11 cellular contexts compared by ENCODE assay signal in the genomic region with DNA sequence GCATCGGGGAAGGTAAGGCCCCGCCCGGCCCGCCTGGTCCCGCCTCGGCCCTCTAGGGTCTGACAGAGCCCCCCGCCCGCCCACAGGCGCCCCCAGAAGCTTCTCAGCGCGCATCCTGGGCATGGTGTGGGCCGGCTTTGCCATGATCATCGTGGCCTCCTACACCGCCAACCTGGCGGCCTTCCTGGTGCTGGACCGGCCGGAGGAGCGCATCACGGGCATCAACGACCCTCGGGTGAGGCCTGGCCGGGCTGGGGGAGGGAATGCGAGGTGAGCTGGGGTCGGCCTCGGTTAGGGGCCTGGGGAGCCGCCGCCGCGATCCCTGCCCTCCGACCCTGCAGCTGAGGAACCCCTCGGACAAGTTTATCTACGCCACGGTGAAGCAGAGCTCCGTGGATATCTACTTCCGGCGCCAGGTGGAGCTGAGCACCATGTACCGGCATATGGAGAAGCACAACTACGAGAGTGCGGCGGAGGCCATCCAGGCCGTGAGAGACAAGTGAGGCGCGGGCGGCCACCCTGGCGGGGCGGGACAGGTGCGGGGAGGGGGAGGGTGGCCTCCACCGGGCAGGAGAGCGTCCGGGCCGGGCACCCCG. TPM values are rescaled to one million over a fixed set of nuclear protein-coding genes. Genes with fewer than 3 reads are reported as not detected.
DNase-seq lines count a peak whose midpoint lies in the region; ATAC-seq, FAIRE-seq and TF ChIP-seq lines count a peak whose summit lies in the region.
"Had no signal": no experiment of that assay in that cellular context is flagged by ENCODE, and none has a peak within 500 bp of the region (broad histone marks: within the 10 kb centered on the region; RNA-seq: fewer than 3 reads in every experiment).

No MANE protein-coding gene starts in this region.

- POLR2A ChIA-PET in HepG2 (lab: Yijun Ruan, JAX), result interaction anchor here (0.7 to 1.3 kb wide), 5 partner anchors 12 to 74 kb away, joined by 3 to 9 read pairs (median 5); partner anchors contain the start of genes ANAPC2, SSNA1 and TPRN

- peak overlapping the region; percentile 67 for H3K4me3 ChIP-seq in coronary artery
- peak overlapping the region; percentile 34 to 62 (median 47); a peak in 4 of 6 replicates for H3K4me3 ChIP-seq in HepG2 (replicated peaks in 1 of 3; ENCODE audit: insufficient read depth in 1 of 3, low read depth in 2 of 3, low read length in 3 of 3)
- peak overlapping the region; percentile 40 for H3K4me3 ChIP-seq in upper lobe of right lung

- H3K36me3 ChIP-seq in HepG2 (replicated peaks in 1 of 2; ENCODE audit: control insufficient read depth in 1 of 2, insufficient read depth in 2 of 2, low read length in 2 of 2) (no peaks in the 10 kb centered on the region), upper lobe of right lung (no peaks in the 10 kb centered on the region)

- FAIRE-seq in HepG2 (lab: Jason Lieb, UNC) (no peak), urothelium cell line (lab: Jason Lieb, UNC) (no peak)

- no peaks in the 10 kb centered on the region for H3K4me1 ChIP-seq in HepG2 (ENCODE audit: insufficient read depth, low read length)
- peaks cover 25% of the 10 kb centered on the region for H3K4me1 ChIP-seq in upper lobe of right lung

- no peak for TF ChIP-seq RAD21 in HepG2 (CRISPR knock-in tag; IDR thresholded peaks at IDR 0.05)

- no peaks in the 10 kb centered on the region for H4K20me1 ChIP-seq in HepG2 (ENCODE audit: insufficient read depth, low read length)

- H3K4me2 ChIP-seq in HepG2 (ENCODE audit: low read depth, low read length), result peak overlapping the region; percentile 63

- H3K27me3 ChIP-seq in HepG2 (ENCODE audit: control insufficient read depth in 1 of 2, insufficient read depth in 2 of 2, low read length in 2 of 2) (peaks cover 23 to 91% of the 10 kb centered on the region in 2 experiments; a peak in 4 of 5 replicates), upper lobe of right lung (peaks cover 99% of the 10 kb centered on the region)

- no TSS peak for BruUV-seq in HepG2 (replicated peaks; lab: Mats Ljungman, UMichigan)

- H3K9ac ChIP-seq in HepG2 (ENCODE audit: insufficient read depth, low read depth, low read length), result no peak overlapping the region

- TF ChIP-seq POLR2A in HepG2 (IDR thresholded peaks at IDR 0.05; ENCODE audit: insufficient read depth in 1 of 2, low read depth in 2 of 2, low read length in 2 of 2), result no peak

- H3K9me3 ChIP-seq in HepG2 (ENCODE audit: low read length) (no peaks in the 10 kb centered on the region), upper lobe of right lung (no peaks in the 10 kb centered on the region)

- H3K27ac ChIP-seq in coronary artery, result no peak overlapping the region
- H3K27ac ChIP-seq in HepG2 (ENCODE audit: extremely low read length, insufficient read depth, low read length), result no peak overlapping the region
- no peak overlapping the region for H3K27ac ChIP-seq in upper lobe of right lung

- H2AFZ ChIP-seq in HepG2 (ENCODE audit: low read length), result no peak overlapping the region

- no peak for TF ChIP-seq EP300 in HepG2 (IDR thresholded peaks at IDR 0.05; ENCODE audit: low read depth in 2 of 2, low read length in 2 of 2)
- no peak for TF ChIP-seq EP300 in HepG2 (CRISPR knock-in tag; IDR thresholded peaks at IDR 0.05; ENCODE audit: borderline replicate concordance)

- 3% methylated on average over 5 of the region's 52 CpGs for WGBS in HepG2 (ENCODE audit: low lambda C conversion rate)

- CTCF ChIA-PET in HepG2 (lab: Yijun Ruan, JAX; ENCODE audit: low intra/inter-chr PET ratio, low total read pairs), result interaction anchor here (0.8 to 1.1 kb wide), 2 partner anchors 65 to 73 kb away, joined by 3 read pairs; no protein-coding TSS in a partner anchor

- TF ChIP-seq CTCF in coronary artery (IDR thresholded peaks at IDR 0.05) (no peak), HepG2 (CRISPR knock-in tag; IDR thresholded peaks at IDR 0.05) (peak; percentile 64), upper lobe of right lung (IDR thresholded peaks at IDR 0.05) (no peak)

- no peaks in the 10 kb centered on the region for H3K79me2 ChIP-seq in HepG2 (ENCODE audit: insufficient read depth, low read length)

- ATAC-seq in HepG2 (peak; percentile 67), upper lobe of right lung (peak; percentile 56)

- in situ Hi-C loops in HepG2 (cut with HindIII; ENCODE audit: extremely low pct_ligation_motif_present, low pct_unique_long_range_greater_than_20kb), result no loop called here

- peak; percentile 10 for DNase-seq in activated naive CD4-positive, alpha-beta T cell treated with Interleukin-2 at 50 U/mL for 16 hours
- no peak for DNase-seq in activated naive CD4-positive, alpha-beta T cell treated with anti-CD3 and anti-CD28 coated beads, Interleukin-2, amount 50 U/mL, for 16 hours
- DNase-seq in coronary artery (ENCODE audit: low spot score), result no peak
- DNase-seq in HepG2 (ENCODE audit: low spot score), result no peak
- no peak for DNase-seq in upper lobe of right lung
- no peak for DNase-seq in urothelium cell line (ENCODE audit: low spot score)
- no peak for DNase-seq in Ammon's horn (ENCODE audit: low spot score)
- no peak for DNase-seq in effector CD4-positive, alpha-beta T cell
- DNase-seq: NCI-H2081 treated with DMSO at 0.1 percent for 48 hours, T-helper 2 cell had no signal

- intact Hi-C loops in HepG2 (cut with micrococcal nuclease; ENCODE audit: unreplicated experiment) (no loop called here), upper lobe of right lung (cut with DNase I) (no loop called here)

RNA-seq across cellular contexts. Expression of gene LRRC26, which starts 7.2 kb away (rescaled TPM):
- not detected in 2 replicates for total RNA-seq in HepG2 (2016; rRNA removed; fragmentation: Illumina TruSeq; extraction: Trizol)
- not detected in 2 replicates for total RNA-seq in HepG2 (2016; cell fraction: cytosol; rRNA removed; fragmentation: Illumina TruSeq; extraction: Trizol; ENCODE audit: low read depth)
- total RNA-seq in HepG2 (2016; cell fraction: insoluble cytoplasmic fraction; rRNA removed; fragmentation: Illumina TruSeq; extraction: Trizol), result not detected in 2 replicates
- total RNA-seq in HepG2 (2016; cell fraction: membrane; rRNA removed; fragmentation: Illumina TruSeq; extraction: Trizol), result not detected in 2 replicates
- total RNA-seq in HepG2 (2016; cell fraction: nucleus; rRNA removed; fragmentation: Illumina TruSeq; extraction: Trizol), result not detected in 2 replicates
- not detected in 2 replicates for polyA plus RNA-seq in HepG2 (2011; rRNA removed)
- polyA plus RNA-seq in HepG2 (2011; cell fraction: cytosol; rRNA removed), result 0.09 TPM in 1 of 2 replicates, not detected in the other
- polyA plus RNA-seq in HepG2 (2011; cell fraction: nucleus; rRNA removed), result 0.18 and 0.26 TPM in 2 replicates
- polyA plus RNA-seq in HepG2 (2012), result not detected in 2 replicates
- polyA plus RNA-seq in HepG2 (2016; cell fraction: cytosol; fragmentation: Illumina TruSeq; extraction: Trizol; ENCODE audit: low read depth), result not detected in 2 replicates
- not detected in 2 replicates for polyA plus RNA-seq in HepG2 (2016; cell fraction: insoluble cytoplasmic fraction; fragmentation: Illumina TruSeq; extraction: Trizol; ENCODE audit: low read depth)
- polyA plus RNA-seq in HepG2 (2016; cell fraction: membrane; fragmentation: Illumina TruSeq; extraction: Trizol; ENCODE audit: low read depth), result not detected in 2 replicates
- polyA plus RNA-seq in HepG2 (2016; cell fraction: nucleus; fragmentation: Illumina TruSeq; extraction: Trizol; ENCODE audit: insufficient read depth, low read depth), result not detected in 2 replicates
- polyA minus RNA-seq in HepG2 (2011; rRNA and poly(A)+ RNA removed; ENCODE audit: low replicate concordance), result 0.21 TPM in 1 of 2 replicates, not detected in the other
- not detected in 2 replicates for polyA minus RNA-seq in HepG2 (2011; cell fraction: cytosol; rRNA and poly(A)+ RNA removed)
- polyA minus RNA-seq in HepG2 (2011; cell fraction: nucleus; rRNA and poly(A)+ RNA removed), result not detected in 2 replicates
- not detected for total RNA-seq in upper lobe of right lung
- polyA plus RNA-seq: CD14-positive monocyte had no signal

RNA-seq across cellular contexts. Expression of gene TMEM210, which starts 9.3 kb away (rescaled TPM):
- total RNA-seq in HepG2 (2016; rRNA removed; fragmentation: Illumina TruSeq; extraction: Trizol) (not detected in 2 replicates), upper lobe of right lung (not detected)
- total RNA-seq in HepG2 (2016; cell fraction: cytosol; rRNA removed; fragmentation: Illumina TruSeq; extraction: Trizol; ENCODE audit: low read depth), result not detected in 2 replicates
- not detected in 2 replicates for total RNA-seq in HepG2 (2016; cell fraction: insoluble cytoplasmic fraction; rRNA removed; fragmentation: Illumina TruSeq; extraction: Trizol)
- not detected in 2 replicates for total RNA-seq in HepG2 (2016; cell fraction: membrane; rRNA removed; fragmentation: Illumina TruSeq; extraction: Trizol)
- total RNA-seq in HepG2 (2016; cell fraction: nucleus; rRNA removed; fragmentation: Illumina TruSeq; extraction: Trizol), result not detected in 2 replicates
- not detected in 2 replicates for polyA plus RNA-seq in HepG2 (2011; rRNA removed)
- not detected in 2 replicates for polyA plus RNA-seq in HepG2 (2011; cell fraction: cytosol; rRNA removed)
- not detected in 2 replicates for polyA plus RNA-seq in HepG2 (2011; cell fraction: nucleus; rRNA removed)
- not detected in 2 replicates for polyA plus RNA-seq in HepG2 (2012)
- polyA plus RNA-seq in HepG2 (2016; cell fraction: cytosol; fragmentation: Illumina TruSeq; extraction: Trizol; ENCODE audit: low read depth), result not detected in 2 replicates
- polyA plus RNA-seq in HepG2 (2016; cell fraction: insoluble cytoplasmic fraction; fragmentation: Illumina TruSeq; extraction: Trizol; ENCODE audit: low read depth), result not detected in 2 replicates
- not detected in 2 replicates for polyA plus RNA-seq in HepG2 (2016; cell fraction: membrane; fragmentation: Illumina TruSeq; extraction: Trizol; ENCODE audit: low read depth)
- not detected in 2 replicates for polyA plus RNA-seq in HepG2 (2016; cell fraction: nucleus; fragmentation: Illumina TruSeq; extraction: Trizol; ENCODE audit: insufficient read depth, low read depth)
- polyA minus RNA-seq in HepG2 (2011; rRNA and poly(A)+ RNA removed; ENCODE audit: low replicate concordance), result 0.19 TPM in 1 of 2 replicates, not detected in the other
- polyA minus RNA-seq in HepG2 (2011; cell fraction: cytosol; rRNA and poly(A)+ RNA removed), result not detected in 2 replicates
- not detected in 2 replicates for polyA minus RNA-seq in HepG2 (2011; cell fraction: nucleus; rRNA and poly(A)+ RNA removed)
- polyA plus RNA-seq: CD14-positive monocyte had no signal

RNA-seq across cellular contexts. Expression of gene GRIN1, which starts 23.6 kb away (rescaled TPM):
- not detected in 2 replicates for total RNA-seq in HepG2 (2016; rRNA removed; fragmentation: Illumina TruSeq; extraction: Trizol)
- total RNA-seq in HepG2 (2016; cell fraction: cytosol; rRNA removed; fragmentation: Illumina TruSeq; extraction: Trizol; ENCODE audit: low read depth), result not detected in 2 replicates
- not detected in 2 replicates for total RNA-seq in HepG2 (2016; cell fraction: insoluble cytoplasmic fraction; rRNA removed; fragmentation: Illumina TruSeq; extraction: Trizol)
- not detected in 2 replicates for total RNA-seq in HepG2 (2016; cell fraction: membrane; rRNA removed; fragmentation: Illumina TruSeq; extraction: Trizol)
- total RNA-seq in HepG2 (2016; cell fraction: nucleus; rRNA removed; fragmentation: Illumina TruSeq; extraction: Trizol), result 0.09 TPM in 1 of 2 replicates, not detected in the other
- 0.05 and 0.13 TPM in 2 replicates for polyA plus RNA-seq in HepG2 (2011; rRNA removed)
- polyA plus RNA-seq in HepG2 (2011; cell fraction: cytosol; rRNA removed), result 0.04 and 0.16 TPM in 2 replicates
- polyA plus RNA-seq in HepG2 (2011; cell fraction: nucleus; rRNA removed), result 0.64 and 1.3 TPM in 2 replicates
- polyA plus RNA-seq in HepG2 (2012), result 0.32 and 0.40 TPM in 2 replicates
- not detected in 2 replicates for polyA plus RNA-seq in HepG2 (2016; cell fraction: cytosol; fragmentation: Illumina TruSeq; extraction: Trizol; ENCODE audit: low read depth)
- polyA plus RNA-seq in HepG2 (2016; cell fraction: insoluble cytoplasmic fraction; fragmentation: Illumina TruSeq; extraction: Trizol; ENCODE audit: low read depth), result not detected in 2 replicates
- not detected in 2 replicates for polyA plus RNA-seq in HepG2 (2016; cell fraction: membrane; fragmentation: Illumina TruSeq; extraction: Trizol; ENCODE audit: low read depth)
- not detected in 2 replicates for polyA plus RNA-seq in HepG2 (2016; cell fraction: nucleus; fragmentation: Illumina TruSeq; extraction: Trizol; ENCODE audit: insufficient read depth, low read depth)
- 0.05 and 0.06 TPM in 2 replicates for polyA minus RNA-seq in HepG2 (2011; rRNA and poly(A)+ RNA removed; ENCODE audit: low replicate concordance)
- not detected in 2 replicates for polyA minus RNA-seq in HepG2 (2011; cell fraction: cytosol; rRNA and poly(A)+ RNA removed)
- polyA minus RNA-seq in HepG2 (2011; cell fraction: nucleus; rRNA and poly(A)+ RNA removed), result 0.39 TPM in 1 of 2 replicates, not detected in the other
- 0.64 TPM for total RNA-seq in upper lobe of right lung
- polyA plus RNA-seq: CD14-positive monocyte had no signal

RNA-seq across cellular contexts. Expression of gene ANAPC2, which starts 25.8 kb away (rescaled TPM):
- 7.4 and 12.3 TPM in 2 replicates for total RNA-seq in HepG2 (2016; rRNA removed; fragmentation: Illumina TruSeq; extraction: Trizol)
- total RNA-seq in HepG2 (2016; cell fraction: cytosol; rRNA removed; fragmentation: Illumina TruSeq; extraction: Trizol; ENCODE audit: low read depth), result 22.4 and 23.5 TPM in 2 replicates
- 6.6 and 15.0 TPM in 2 replicates for total RNA-seq in HepG2 (2016; cell fraction: insoluble cytoplasmic fraction; rRNA removed; fragmentation: Illumina TruSeq; extraction: Trizol)
- total RNA-seq in HepG2 (2016; cell fraction: membrane; rRNA removed; fragmentation: Illumina TruSeq; extraction: Trizol), result 6.3 and 6.7 TPM in 2 replicates
- total RNA-seq in HepG2 (2016; cell fraction: nucleus; rRNA removed; fragmentation: Illumina TruSeq; extraction: Trizol), result 17.6 and 21.6 TPM in 2 replicates
- 15.4 and 21.6 TPM in 2 replicates for polyA plus RNA-seq in HepG2 (2011; rRNA removed)
- 5.4 and 9.8 TPM in 2 replicates for polyA plus RNA-seq in HepG2 (2011; cell fraction: cytosol; rRNA removed)
- polyA plus RNA-seq in HepG2 (2011; cell fraction: nucleus; rRNA removed), result 144 and 175 TPM in 2 replicates
- 13.6 and 16.6 TPM in 2 replicates for polyA plus RNA-seq in HepG2 (2012)
- polyA plus RNA-seq in HepG2 (2016; cell fraction: cytosol; fragmentation: Illumina TruSeq; extraction: Trizol; ENCODE audit: low read depth), result 2.4 and 3.3 TPM in 2 replicates
- polyA plus RNA-seq in HepG2 (2016; cell fraction: insoluble cytoplasmic fraction; fragmentation: Illumina TruSeq; extraction: Trizol; ENCODE audit: low read depth), result 11.2 and 14.3 TPM in 2 replicates
- 4.1 TPM in 2 replicates for polyA plus RNA-seq in HepG2 (2016; cell fraction: membrane; fragmentation: Illumina TruSeq; extraction: Trizol; ENCODE audit: low read depth)
- 64.9 and 72.0 TPM in 2 replicates for polyA plus RNA-seq in HepG2 (2016; cell fraction: nucleus; fragmentation: Illumina TruSeq; extraction: Trizol; ENCODE audit: insufficient read depth, low read depth)
- polyA minus RNA-seq in HepG2 (2011; rRNA and poly(A)+ RNA removed; ENCODE audit: low replicate concordance), result 27.3 and 55.4 TPM in 2 replicates
- 14.7 and 17.5 TPM in 2 replicates for polyA minus RNA-seq in HepG2 (2011; cell fraction: cytosol; rRNA and poly(A)+ RNA removed)
- 33.0 and 36.8 TPM in 2 replicates for polyA minus RNA-seq in HepG2 (2011; cell fraction: nucleus; rRNA and poly(A)+ RNA removed)
- 51.4 TPM for total RNA-seq in upper lobe of right lung

RNA-seq across cellular contexts. Expression of gene SSNA1, which starts 25.9 kb away (rescaled TPM):
- total RNA-seq in HepG2 (2016; rRNA removed; fragmentation: Illumina TruSeq; extraction: Trizol) (41.2 and 49.4 TPM in 2 replicates), upper lobe of right lung (55.5 TPM)
- 92.0 and 105 TPM in 2 replicates for total RNA-seq in HepG2 (2016; cell fraction: cytosol; rRNA removed; fragmentation: Illumina TruSeq; extraction: Trizol; ENCODE audit: low read depth)
- total RNA-seq in HepG2 (2016; cell fraction: insoluble cytoplasmic fraction; rRNA removed; fragmentation: Illumina TruSeq; extraction: Trizol), result 41.5 and 51.7 TPM in 2 replicates
- 94.3 and 110 TPM in 2 replicates for total RNA-seq in HepG2 (2016; cell fraction: membrane; rRNA removed; fragmentation: Illumina TruSeq; extraction: Trizol)
- 19.3 TPM in 2 replicates for total RNA-seq in HepG2 (2016; cell fraction: nucleus; rRNA removed; fragmentation: Illumina TruSeq; extraction: Trizol)
- 35.9 and 44.8 TPM in 2 replicates for polyA plus RNA-seq in HepG2 (2011; rRNA removed)
- polyA plus RNA-seq in HepG2 (2011; cell fraction: cytosol; rRNA removed), result 38.7 and 58.7 TPM in 2 replicates
- polyA plus RNA-seq in HepG2 (2011; cell fraction: nucleus; rRNA removed), result 26.1 and 28.6 TPM in 2 replicates
- polyA plus RNA-seq in HepG2 (2012), result 18.0 and 31.4 TPM in 2 replicates
- polyA plus RNA-seq in HepG2 (2016; cell fraction: cytosol; fragmentation: Illumina TruSeq; extraction: Trizol; ENCODE audit: low read depth), result 109 and 132 TPM in 2 replicates
- 49.3 and 50.3 TPM in 2 replicates for polyA plus RNA-seq in HepG2 (2016; cell fraction: insoluble cytoplasmic fraction; fragmentation: Illumina TruSeq; extraction: Trizol; ENCODE audit: low read depth)
- 89.4 and 104 TPM in 2 replicates for polyA plus RNA-seq in HepG2 (2016; cell fraction: membrane; fragmentation: Illumina TruSeq; extraction: Trizol; ENCODE audit: low read depth)
- polyA plus RNA-seq in HepG2 (2016; cell fraction: nucleus; fragmentation: Illumina TruSeq; extraction: Trizol; ENCODE audit: insufficient read depth, low read depth), result 39.2 and 44.3 TPM in 2 replicates
- polyA minus RNA-seq in HepG2 (2011; rRNA and poly(A)+ RNA removed; ENCODE audit: low replicate concordance), result 18.2 and 39.2 TPM in 2 replicates
- 12.4 and 13.8 TPM in 2 replicates for polyA minus RNA-seq in HepG2 (2011; cell fraction: cytosol; rRNA and poly(A)+ RNA removed)
- polyA minus RNA-seq in HepG2 (2011; cell fraction: nucleus; rRNA and poly(A)+ RNA removed), result 4.1 TPM in 2 replicates
